ENCODE assay signal across 1 cellular context in the genomic region with DNA sequence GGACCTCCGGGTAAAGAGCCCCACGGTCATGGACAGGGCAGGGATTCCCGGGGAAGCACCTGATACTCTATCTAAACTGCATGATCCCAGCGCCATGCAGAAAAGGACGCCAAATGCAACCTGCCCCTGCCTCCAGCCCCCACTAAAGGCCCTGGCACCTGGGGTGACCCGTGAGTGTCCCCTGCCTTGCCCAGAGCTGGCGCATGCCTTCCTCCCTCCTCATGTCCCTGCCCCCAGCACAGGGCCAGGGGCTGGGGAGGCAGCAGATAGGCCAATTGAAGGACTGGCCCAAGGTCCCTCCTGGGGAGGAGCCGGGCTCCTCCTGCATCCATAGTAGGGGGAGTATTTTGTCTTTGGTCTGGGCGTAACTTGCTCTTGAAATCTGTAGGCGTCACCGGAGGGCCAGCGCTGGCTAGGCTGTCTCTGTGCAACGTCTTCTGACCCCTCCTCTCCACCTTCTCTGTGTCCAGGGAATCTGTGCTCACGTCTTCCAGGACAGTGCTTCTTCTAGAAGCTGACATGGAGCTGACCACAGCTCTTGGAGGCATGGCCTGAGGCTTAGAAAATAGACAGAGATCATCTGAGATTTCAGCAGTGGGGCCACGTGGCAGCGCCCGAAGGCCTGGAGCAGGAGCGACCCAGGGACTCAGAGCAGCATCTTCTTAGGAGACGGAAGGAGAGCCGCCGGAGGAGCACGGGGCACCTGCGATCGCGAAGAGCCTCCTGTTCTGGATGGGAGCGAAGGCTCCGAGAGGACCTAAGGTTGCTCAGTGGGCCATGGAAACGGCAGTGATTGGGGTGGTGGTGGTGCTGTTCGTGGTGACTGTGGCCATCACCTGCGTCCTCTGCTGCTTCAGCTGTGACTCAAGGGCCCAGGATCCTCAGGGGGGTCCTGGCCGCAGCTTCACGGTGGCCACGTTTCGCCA.
TF ChIP-seq lines count a peak whose summit lies in the region.

No MANE protein-coding gene starts in this region.

TF ChIP-seq in WTC11, 78 proteins besides CTCF, POLR2A, EP300 and RAD21:
- TF ChIP-seq, protein P1, sequence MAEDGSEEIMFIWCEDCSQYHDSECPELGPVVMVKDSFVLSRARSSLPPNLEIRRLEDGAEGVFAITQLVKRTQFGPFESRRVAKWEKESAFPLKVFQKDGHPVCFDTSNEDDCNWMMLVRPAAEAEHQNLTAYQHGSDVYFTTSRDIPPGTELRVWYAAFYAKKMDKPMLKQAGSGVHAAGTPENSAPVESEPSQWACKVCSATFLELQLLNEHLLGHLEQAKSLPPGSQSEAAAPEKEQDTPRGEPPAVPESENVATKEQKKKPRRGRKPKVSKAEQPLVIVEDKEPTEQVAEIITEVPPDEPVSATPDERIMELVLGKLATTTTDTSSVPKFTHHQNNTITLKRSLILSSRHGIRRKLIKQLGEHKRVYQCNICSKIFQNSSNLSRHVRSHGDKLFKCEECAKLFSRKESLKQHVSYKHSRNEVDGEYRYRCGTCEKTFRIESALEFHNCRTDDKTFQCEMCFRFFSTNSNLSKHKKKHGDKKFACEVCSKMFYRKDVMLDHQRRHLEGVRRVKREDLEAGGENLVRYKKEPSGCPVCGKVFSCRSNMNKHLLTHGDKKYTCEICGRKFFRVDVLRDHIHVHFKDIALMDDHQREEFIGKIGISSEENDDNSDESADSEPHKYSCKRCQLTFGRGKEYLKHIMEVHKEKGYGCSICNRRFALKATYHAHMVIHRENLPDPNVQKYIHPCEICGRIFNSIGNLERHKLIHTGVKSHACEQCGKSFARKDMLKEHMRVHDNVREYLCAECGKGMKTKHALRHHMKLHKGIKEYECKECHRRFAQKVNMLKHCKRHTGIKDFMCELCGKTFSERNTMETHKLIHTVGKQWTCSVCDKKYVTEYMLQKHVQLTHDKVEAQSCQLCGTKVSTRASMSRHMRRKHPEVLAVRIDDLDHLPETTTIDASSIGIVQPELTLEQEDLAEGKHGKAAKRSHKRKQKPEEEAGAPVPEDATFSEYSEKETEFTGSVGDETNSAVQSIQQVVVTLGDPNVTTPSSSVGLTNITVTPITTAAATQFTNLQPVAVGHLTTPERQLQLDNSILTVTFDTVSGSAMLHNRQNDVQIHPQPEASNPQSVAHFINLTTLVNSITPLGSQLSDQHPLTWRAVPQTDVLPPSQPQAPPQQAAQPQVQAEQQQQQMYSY (CRISPR knock-in tag; IDR thresholded peaks at IDR 0.05): peak; percentile 46
- TF ChIP-seq RELA (CRISPR knock-in tag; IDR thresholded peaks at IDR 0.05; ENCODE audit: borderline replicate concordance): no peak
